8 cellular contexts compared by ENCODE assay signal in genomic region chrX:107678957-107679740, GRCh38. TPM values are rescaled to one million over a fixed set of nuclear protein-coding genes. Genes with fewer than 3 reads are reported as not detected.
DNase-seq lines count a peak whose midpoint lies in the region; ATAC-seq and TF ChIP-seq lines count a peak whose summit lies in the region.

No MANE protein-coding gene starts in this region.

- H3K27ac Mint-ChIP-seq in CD4-positive, alpha-beta memory T cell: peak overlapping the region; percentile 96 to 100 (median 99)
- H3K27ac Mint-ChIP-seq in activated CD4-positive, alpha-beta memory T cell treated with anti-CD3 and anti-CD28 coated beads for 36 hours: peak overlapping the region; percentile 94
- no peak overlapping the region for H3K27ac Mint-ChIP-seq in nephron progenitor cell
- H3K27ac Mint-ChIP-seq in endothelial cell (ENCODE audit: unreplicated experiment): no peak overlapping the region

- no peaks in the 10 kb centered on the region for H3K9me3 ChIP-seq in CD4-positive, alpha-beta memory T cell (ENCODE audit: control insufficient read depth in 1 of 2, low read length in 2 of 2)
- H3K9me3 ChIP-seq in esophagus muscularis mucosa: no peaks in the 10 kb centered on the region

- peak overlapping the region; percentile 97 for H3K27ac ChIP-seq in CD4-positive, alpha-beta memory T cell (ENCODE audit: low read depth, low read length)
- H3K27ac ChIP-seq in esophagus muscularis mucosa (replicated peaks in 1 of 4): peak overlapping the region; percentile 91 to 96 (median 92)

- no peaks in the 10 kb centered on the region for H3K9me3 Mint-ChIP-seq in CD4-positive, alpha-beta memory T cell
- no peaks in the 10 kb centered on the region for H3K9me3 Mint-ChIP-seq in activated CD4-positive, alpha-beta memory T cell treated with anti-CD3 and anti-CD28 coated beads for 36 hours
- H3K9me3 Mint-ChIP-seq in nephron progenitor cell (peaks cover 61% of the 10 kb centered on the region), endothelial cell (ENCODE audit: unreplicated experiment) (no peaks in the 10 kb centered on the region)

- no peaks in the 10 kb centered on the region for H3K27me3 Mint-ChIP-seq in CD4-positive, alpha-beta memory T cell
- H3K27me3 Mint-ChIP-seq in activated CD4-positive, alpha-beta memory T cell treated with anti-CD3 and anti-CD28 coated beads for 36 hours: no peaks in the 10 kb centered on the region
- peaks cover 32% of the 10 kb centered on the region for H3K27me3 Mint-ChIP-seq in nephron progenitor cell (ENCODE audit: low read depth, poor library complexity)
- H3K27me3 Mint-ChIP-seq in endothelial cell (ENCODE audit: unreplicated experiment): peaks cover 7% of the 10 kb centered on the region

- DNase-seq in CD4-positive, alpha-beta memory T cell: peak; percentile 83 to 88 (median 86)
- peak; percentile 81 for DNase-seq in KBM-7
- peak; percentile 84 for DNase-seq in activated CD4-positive, alpha-beta memory T cell treated with anti-CD3 and anti-CD28 coated beads for 36 hours
- DNase-seq in esophagus muscularis mucosa (ENCODE audit: extremely low spot score): peak; percentile 93
- DNase-seq in stimulated activated CD4-positive, alpha-beta T cell treated with anti-CD3 and anti-CD28 coated beads, Interleukin-12 subunit alpha, Interleukin-12 subunit beta, amount 100 ng/mL, for 48 hours (ENCODE audit: low read depth in 2 of 3, low spot score in 1 of 3): peak; percentile 39 to 61 (median 45)
- DNase-seq in nephron progenitor cell: no peak
- no peak for DNase-seq in endothelial cell (ENCODE audit: low spot score)

- CTCF ChIA-PET in CD4-positive, alpha-beta memory T cell (lab: Charles Lee; ENCODE audit: partially characterized antibody): interaction anchor here (0.8 to 13.2 kb wide), 5 partner anchors 22 to 96 kb away, joined by 3 to 462 read pairs (median 3); no protein-coding TSS in a partner anchor
- CTCF ChIA-PET in activated CD4-positive, alpha-beta memory T cell treated with anti-CD3 and anti-CD28 coated beads for 36 hours (lab: Charles Lee): interaction anchor here (10.6 kb wide), 1 partner anchor 37 kb away, joined by 275 read pairs; no protein-coding TSS in a partner anchor

- WGBS in esophagus muscularis mucosa: 81% methylated on average over 8 of the region's 8 CpGs

- POLR2A ChIA-PET in CD4-positive, alpha-beta memory T cell (lab: Charles Lee; ENCODE audit: partially characterized antibody): interaction anchor here (1.3 to 20.8 kb wide), 6 partner anchors 10 to 97 kb away, joined by 4 to 1740 read pairs (median 14); partner anchors contain the start of genes NCBP2L and TSC22D3
- POLR2A ChIA-PET in activated CD4-positive, alpha-beta memory T cell treated with anti-CD3 and anti-CD28 coated beads for 36 hours (lab: Charles Lee): interaction anchor here (7.5 kb wide), 1 partner anchor 35 kb away, joined by 253 read pairs; no protein-coding TSS in a partner anchor

- no peak for TF ChIP-seq EP300 in esophagus muscularis mucosa (IDR thresholded peaks at IDR 0.05)

- intact Hi-C loops in CD4-positive, alpha-beta memory T cell (cut with micrococcal nuclease): no loop called here
- intact Hi-C loops in activated CD4-positive, alpha-beta memory T cell treated with anti-CD3 and anti-CD28 coated beads for 36 hours (cut with micrococcal nuclease): no loop called here
- intact Hi-C loops in esophagus muscularis mucosa (cut with DNase I): no loop called here

- in situ Hi-C loops in KBM-7 (cut with MboI; ENCODE audit: low pct_unique_long_range_greater_than_20kb, low sequenced_read_pairs): loop anchor here (5.0 kb wide), 1 partner anchor 33 kb away; no protein-coding TSS in a partner anchor

- no peak for ATAC-seq in HG02938 (IDR thresholded peaks at IDR 0.05; ENCODE audit: unreplicated experiment)

- peaks cover 46 to 83% (median 73%) of the 10 kb centered on the region in 4 donors for H3K4me1 Mint-ChIP-seq in CD4-positive, alpha-beta memory T cell
- peaks cover 57% of the 10 kb centered on the region for H3K4me1 Mint-ChIP-seq in activated CD4-positive, alpha-beta memory T cell treated with anti-CD3 and anti-CD28 coated beads for 36 hours (ENCODE audit: low read depth)
- H3K4me1 Mint-ChIP-seq in nephron progenitor cell: peaks cover 70% of the 10 kb centered on the region
- peaks cover 22% of the 10 kb centered on the region for H3K4me1 Mint-ChIP-seq in endothelial cell (ENCODE audit: unreplicated experiment)

- no peak overlapping the region for H3K4me3 ChIP-seq in CD4-positive, alpha-beta memory T cell (ENCODE audit: low read length in 2 of 2)
- no peak overlapping the region for H3K4me3 ChIP-seq in esophagus muscularis mucosa

- peaks cover 62% of the 10 kb centered on the region for H3K4me1 ChIP-seq in CD4-positive, alpha-beta memory T cell (ENCODE audit: insufficient read depth, low read length)
- H3K4me1 ChIP-seq in esophagus muscularis mucosa: peaks cover 30 to 79% (median 65%) of the 10 kb centered on the region in 4 donors

- TF ChIP-seq CTCF in esophagus muscularis mucosa (IDR thresholded peaks at IDR 0.05) (no peak), nephron progenitor cell (IDR thresholded peaks at IDR 0.05) (no peak), endothelial cell (IDR thresholded peaks at IDR 0.05; ENCODE audit: unreplicated experiment) (no peak)

- H3K27me3 ChIP-seq in CD4-positive, alpha-beta memory T cell (ENCODE audit: insufficient read depth, low read length): no peaks in the 10 kb centered on the region
- H3K27me3 ChIP-seq in esophagus muscularis mucosa: peaks cover 0 to 3% (median 0%) of the 10 kb centered on the region in 4 donors

- H3K4me3 Mint-ChIP-seq in CD4-positive, alpha-beta memory T cell: peak overlapping the region in 6 of 8 donors; percentile 53 to 87 (median 60)
- peak overlapping the region; percentile 45 for H3K4me3 Mint-ChIP-seq in activated CD4-positive, alpha-beta memory T cell treated with anti-CD3 and anti-CD28 coated beads for 36 hours
- H3K4me3 Mint-ChIP-seq in nephron progenitor cell (no peak overlapping the region), endothelial cell (ENCODE audit: unreplicated experiment) (no peak overlapping the region)

- TF ChIP-seq POLR2A in esophagus muscularis mucosa (IDR thresholded peaks at IDR 0.05; ENCODE audit: low read depth): no peak

- H3K36me3 Mint-ChIP-seq in CD4-positive, alpha-beta memory T cell: peaks cover 0 to 4% of the 10 kb centered on the region in 2 donors
- no peaks in the 10 kb centered on the region for H3K36me3 Mint-ChIP-seq in activated CD4-positive, alpha-beta memory T cell treated with anti-CD3 and anti-CD28 coated beads for 36 hours
- no peaks in the 10 kb centered on the region for H3K36me3 Mint-ChIP-seq in nephron progenitor cell (ENCODE audit: low read depth)
- H3K36me3 Mint-ChIP-seq in endothelial cell (ENCODE audit: low read depth, unreplicated experiment): no peaks in the 10 kb centered on the region

- no peaks in the 10 kb centered on the region for H3K36me3 ChIP-seq in CD4-positive, alpha-beta memory T cell (ENCODE audit: insufficient read depth, low read length)
- H3K36me3 ChIP-seq in esophagus muscularis mucosa: no peaks in the 10 kb centered on the region

RNA-seq across cellular contexts. Expression of gene PRPS1, which starts 50.8 kb away (rescaled TPM):
- 10 to 100 TPM; 56.1 to 61.3 TPM for total RNA-seq in CD4-positive, alpha-beta memory T cell
- 10 to 100 TPM; 53.4 to 61.9 TPM for polyA plus RNA-seq in CD4-positive, alpha-beta memory T cell
- total RNA-seq in activated CD4-positive, alpha-beta memory T cell treated with anti-CD3 and anti-CD28 coated beads for 36 hours: 100 to 1,000 TPM; 132 to 141 TPM
- 10 to 100 TPM; 17.0 to 36.0 (median 23.4) TPM for total RNA-seq in esophagus muscularis mucosa
- 41.0 TPM for total RNA-seq in endothelial cell (ENCODE audit: unreplicated experiment)

Comparison
In these comparisons a context has a peak if more than half of its experiments do, and no peak if none do; other contexts are left out.
1. DNase-seq: peak in CD4-positive, alpha-beta memory T cell (5 of 5), KBM-7 (single experiment), activated CD4-positive, alpha-beta memory T cell treated with anti-CD3 and anti-CD28 coated beads for 36 hours (single experiment), esophagus muscularis mucosa (single experiment) and stimulated activated CD4-positive, alpha-beta T cell treated with anti-CD3 and anti-CD28 coated beads, Interleukin-12 subunit alpha, Interleukin-12 subunit beta, amount 100 ng/mL, for 48 hours (3 of 3); none in nephron progenitor cell (single experiment) and endothelial cell (single experiment).
2. H3K27ac Mint-ChIP-seq: peak in CD4-positive, alpha-beta memory T cell (7 of 7) and activated CD4-positive, alpha-beta memory T cell treated with anti-CD3 and anti-CD28 coated beads for 36 hours (single experiment); none in nephron progenitor cell (single experiment) and endothelial cell (single experiment).
3. H3K4me3 Mint-ChIP-seq: peak in CD4-positive, alpha-beta memory T cell (6 of 8) and activated CD4-positive, alpha-beta memory T cell treated with anti-CD3 and anti-CD28 coated beads for 36 hours (single experiment); none in nephron progenitor cell (single experiment) and endothelial cell (single experiment).